In the genomic region with DNA sequence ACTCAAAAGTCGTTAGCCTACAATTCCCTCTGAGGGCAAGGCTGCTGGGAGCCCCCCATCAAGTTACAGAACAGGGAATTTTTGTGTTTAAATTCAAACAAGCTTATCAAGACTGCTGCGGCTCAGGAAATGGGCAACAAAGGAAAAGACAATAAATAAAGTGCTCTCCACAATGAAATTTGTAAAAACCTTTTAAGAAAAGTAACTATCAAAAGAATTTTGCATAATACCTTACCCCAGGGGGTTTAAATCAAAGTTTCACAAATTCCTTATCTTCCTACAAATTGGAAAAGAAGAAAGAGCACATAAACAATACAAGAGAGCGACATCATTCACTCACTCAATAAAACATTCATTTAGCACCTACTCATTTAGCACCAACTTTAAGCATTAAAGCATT, we compare ENCODE assay signal across 26 cellular contexts.
DNase-seq lines count a peak whose midpoint lies in the region; ATAC-seq, FAIRE-seq and TF ChIP-seq lines count a peak whose summit lies in the region.
"Had no signal": no experiment of that assay in that cellular context is flagged by ENCODE, and none has a peak within 500 bp of the region (broad histone marks: within the 10 kb centered on the region; RNA-seq: fewer than 3 reads in every experiment).

No MANE protein-coding gene starts in this region.

- no peak overlapping the region for H2AFZ ChIP-seq in GM23338

- no TSS peak for BruUV-seq in A673 (replicated peaks; lab: Mats Ljungman, UMichigan)

- no peak overlapping the region for H3K27ac ChIP-seq in A673 (ENCODE audit: low read depth, low read length, poor library complexity, severe bottlenecking)
- H3K27ac ChIP-seq in GM23338 (ENCODE audit: low read depth): no peak overlapping the region
- H3K27ac ChIP-seq: 22Rv1, A549, BLaER1 had no signal

- intact Hi-C loops in A673 (cut with micrococcal nuclease; ENCODE audit: unreplicated experiment): no loop called here
- intact Hi-C loops in activated naive CD4-positive, alpha-beta T cell treated with anti-CD3 and anti-CD28 coated beads for 36 hours (cut with micrococcal nuclease): no loop called here

- no peaks in the 10 kb centered on the region for H3K9me2 ChIP-seq in GM23338 (ENCODE audit: insufficient read depth)

- no peaks in the 10 kb centered on the region for H3K79me2 ChIP-seq in GM23338 (replicated peaks; ENCODE audit: insufficient read depth)

- POLR2A ChIA-PET in A673 (lab: Charles Lee; ENCODE audit: low non-redundant PET): no interaction called here

- H3K27ac Mint-ChIP-seq in GM23338: no peak overlapping the region
- H3K27ac Mint-ChIP-seq in activated naive CD4-positive, alpha-beta T cell treated with anti-CD3 and anti-CD28 coated beads for 36 hours: no peak overlapping the region
- H3K27ac Mint-ChIP-seq: CD14-positive monocyte; CD4-positive, alpha-beta memory T cell; CD4-positive, CD25-positive, alpha-beta regulatory T cell; CD8-positive, alpha-beta memory T cell had no signal

- H4K20me1 ChIP-seq in GM23338 (replicated peaks; ENCODE audit: insufficient read depth): no peaks in the 10 kb centered on the region
- H4K20me1 ChIP-seq: BLaER1 had no signal

- peak; percentile 85 for FAIRE-seq in colon (lab: Jason Lieb, UNC)
- FAIRE-seq: A549, G401.6, GM12891, GM19239 had no signal

- H3K4me2 ChIP-seq in GM23338: 0 out of 2 replicates have a peak overlapping the region, but pooled peaks have one; percentile 52
- H3K4me2 ChIP-seq: A549, BLaER1 had no signal

- peaks cover 12% of the 10 kb centered on the region for H3K4me1 Mint-ChIP-seq in GM23338
- no peaks in the 10 kb centered on the region for H3K4me1 Mint-ChIP-seq in activated naive CD4-positive, alpha-beta T cell treated with anti-CD3 and anti-CD28 coated beads for 36 hours (ENCODE audit: low read depth)
- H3K4me1 Mint-ChIP-seq: CD14-positive monocyte; CD4-positive, CD25-positive, alpha-beta regulatory T cell had no signal

- H3K27me3 ChIP-seq in A673 (replicated peaks; ENCODE audit: insufficient read depth, low read depth, low read length, poor library complexity) (peaks cover 37% of the 10 kb centered on the region), GM23338 (ENCODE audit: insufficient read depth) (no peaks in the 10 kb centered on the region)
- H3K27me3 ChIP-seq: BE2C had no signal

- no peak overlapping the region for H3K4me3 ChIP-seq in A673 (ENCODE audit: low read depth, low read length, poor library complexity, severe bottlenecking)
- no peak overlapping the region for H3K4me3 ChIP-seq in GM23338
- H3K4me3 ChIP-seq: A549, BLaER1 had no signal

- no peaks in the 10 kb centered on the region for H3K27me3 Mint-ChIP-seq in GM23338 (ENCODE audit: insufficient read depth, low read depth, poor library complexity)
- no peaks in the 10 kb centered on the region for H3K27me3 Mint-ChIP-seq in activated naive CD4-positive, alpha-beta T cell treated with anti-CD3 and anti-CD28 coated beads for 36 hours (ENCODE audit: low read depth)

- no peaks in the 10 kb centered on the region for H3K9me3 Mint-ChIP-seq in GM23338
- no peaks in the 10 kb centered on the region for H3K9me3 Mint-ChIP-seq in activated naive CD4-positive, alpha-beta T cell treated with anti-CD3 and anti-CD28 coated beads for 36 hours
- H3K9me3 Mint-ChIP-seq: CD14-positive monocyte; CD4-positive, alpha-beta memory T cell; CD8-positive, alpha-beta memory T cell had no signal

- H3K36me3 ChIP-seq in A673 (ENCODE audit: insufficient read depth, low read length, poor library complexity, severe bottlenecking): no peaks in the 10 kb centered on the region
- no peaks in the 10 kb centered on the region for H3K36me3 ChIP-seq in GM23338 (ENCODE audit: insufficient read depth)
- H3K36me3 ChIP-seq: BE2C, BLaER1 had no signal

- no peaks in the 10 kb centered on the region for H3K9me3 ChIP-seq in A673 (ENCODE audit: low read depth, low read length, poor library complexity, severe bottlenecking)
- H3K9me3 ChIP-seq: A549, BE2C, BLaER1 had no signal

- no peaks in the 10 kb centered on the region for H3K36me3 Mint-ChIP-seq in GM23338 (ENCODE audit: low read depth)
- no peaks in the 10 kb centered on the region for H3K36me3 Mint-ChIP-seq in activated naive CD4-positive, alpha-beta T cell treated with anti-CD3 and anti-CD28 coated beads for 36 hours (ENCODE audit: low read depth)
- H3K36me3 Mint-ChIP-seq: CD14-positive monocyte; CD4-positive, alpha-beta memory T cell; CD4-positive, CD25-positive, alpha-beta regulatory T cell; CD8-positive, alpha-beta memory T cell had no signal

- H3F3A ChIP-seq in GM23338 (replicated peaks; ENCODE audit: low read depth): no peaks in the 10 kb centered on the region

- H3K4me1 ChIP-seq in A673 (ENCODE audit: insufficient read depth, low read length, poor library complexity, severe bottlenecking) (no peaks in the 10 kb centered on the region), GM23338 (ENCODE audit: insufficient read depth) (peaks cover 11% of the 10 kb centered on the region; the same call in 1 of the 2 replicates)
- H3K4me1 ChIP-seq: A549, BE2C, BLaER1 had no signal

- no peak for TF ChIP-seq CTCF in A673 (conservative IDR thresholded peaks at IDR 0.05; ENCODE audit: low read depth, low read length)
- no peak for TF ChIP-seq CTCF in GM23338 (conservative IDR thresholded peaks at IDR 0.05; ENCODE audit: low read depth in 2 of 2)

- DNase-seq in A673 (ENCODE audit: low spot score) (peak; percentile 23), GM23338 (ENCODE audit: low spot score) (no peak), HuH-7.5 (ENCODE audit: low spot score) (no peak)
- DNase-seq in activated naive CD4-positive, alpha-beta T cell treated with anti-CD3 and anti-CD28 coated beads for 36 hours: no peak
- DNase-seq: ACHN; BE2C; C1 segment of cervical spinal cord; CD4-positive, alpha-beta memory T cell; CD4-positive, CD25-positive, alpha-beta regulatory T cell; CD8-positive, alpha-beta memory T cell; COR-L47; DMS 273 treated with DMSO at 0.1 percent for 48 hours; DMS153; DMS53; DMS79; DND-41; GF-D8 had no signal

- H3K4me3 Mint-ChIP-seq in GM23338: no peak overlapping the region
- H3K4me3 Mint-ChIP-seq in activated naive CD4-positive, alpha-beta T cell treated with anti-CD3 and anti-CD28 coated beads for 36 hours: no peak overlapping the region
- H3K4me3 Mint-ChIP-seq: CD14-positive monocyte; CD4-positive, alpha-beta memory T cell; CD4-positive, CD25-positive, alpha-beta regulatory T cell; CD8-positive, alpha-beta memory T cell had no signal

- ATAC-seq in GM23338: no peak
- ATAC-seq in GM21737 (IDR thresholded peaks at IDR 0.05; ENCODE audit: unreplicated experiment): no peak
- ATAC-seq: A549 had no signal

- CTCF ChIA-PET in A673 (lab: Charles Lee): no interaction called here
- CTCF ChIA-PET in activated naive CD4-positive, alpha-beta T cell treated with anti-CD3 and anti-CD28 coated beads for 36 hours (lab: Charles Lee): no interaction called here

TF ChIP-seq in GM23338, 12 proteins besides CTCF, POLR2A, EP300 and RAD21:
- no peak for TF ChIP-seq ZNF331 (CRISPR knock-in tag; IDR thresholded peaks at IDR 0.05; ENCODE audit: low read depth)
